ENCODE assay signal across 16 cellular contexts in genomic region chr14:77220246-77221017, GRCh38. TPM values are rescaled to one million over a fixed set of nuclear protein-coding genes. Genes with fewer than 3 reads are reported as not detected.
DNase-seq lines count a peak whose midpoint lies in the region; ATAC-seq, FAIRE-seq and TF ChIP-seq lines count a peak whose summit lies in the region.
"Had no signal": no experiment of that assay in that cellular context is flagged by ENCODE, and none has a peak within 500 bp of the region (broad histone marks: within the 10 kb centered on the region; RNA-seq: fewer than 3 reads in every experiment).

No MANE protein-coding gene starts in this region.

- H3K27ac ChIP-seq in OCI-LY7 (ENCODE audit: low read depth, low read length, poor library complexity, severe bottlenecking) (no peak overlapping the region), H1 (ENCODE audit: low read depth, low read length) (no peak overlapping the region), small intestine (ENCODE audit: low read depth in 1 of 2, low read length in 1 of 2) (no peak overlapping the region)
- H3K27ac ChIP-seq in effector memory CD4-positive, alpha-beta T cell (ENCODE audit: insufficient read depth, low read length, poor library complexity, severe bottlenecking): no peak overlapping the region

- no peak overlapping the region for H2BK120ac ChIP-seq in H1 (replicated peaks; ENCODE audit: low read depth, low read length)

- no peak overlapping the region for H3K23ac ChIP-seq in H1 (ENCODE audit: insufficient read length)

- no peak overlapping the region for H3K27ac Mint-ChIP-seq in stimulated activated naive CD8-positive, alpha-beta T cell treated with anti-CD3 and anti-CD28 coated beads, Interleukin-15, amount 100 ng/mL, for 72 hours
- H3K27ac Mint-ChIP-seq: CD4-positive, alpha-beta memory T cell had no signal

- no peaks in the 10 kb centered on the region for H3K79me1 ChIP-seq in H1 (ENCODE audit: low read depth, low read length)

- H3K9me3 ChIP-seq in OCI-LY7 (ENCODE audit: low read length) (no peaks in the 10 kb centered on the region), H1 (ENCODE audit: insufficient read depth in 2 of 2, low read depth in 1 of 2, low read length in 1 of 2) (no peaks in the 10 kb centered on the region), small intestine (ENCODE audit: control insufficient read depth, low read depth) (no peaks in the 10 kb centered on the region)
- no peaks in the 10 kb centered on the region for H3K9me3 ChIP-seq in effector memory CD4-positive, alpha-beta T cell (ENCODE audit: control insufficient read depth, low read length)
- H3K9me3 ChIP-seq: BE2C had no signal

- H4K91ac ChIP-seq in H1 (replicated peaks; ENCODE audit: insufficient read length, low read length): no peak overlapping the region

- peak overlapping the region; percentile 60; the same call in 1 of the 2 replicates for H2BK5ac ChIP-seq in H1 (ENCODE audit: low read depth, low read length)

- 72% methylated on average over 10 of the region's 24 CpGs; no CpG with 5 or more reads in 1 of the 2 experiments for WGBS in H1 (ENCODE audit: extremely low coverage in 1 of 2, insufficient coverage in 1 of 2, insufficient read length in 1 of 2, insufficient replicate concordance in 2 of 2, low coverage in 1 of 2, low lambda C conversion rate in 2 of 2, missing lambda C conversion rate in 1 of 2), 2 experiments
- whole genome bisulfite sequencing in small intestine, 3 donors: 54 to 62% (median 55%) methylated on average over 11 to 18 of the region's 24 CpGs

- no peaks in the 10 kb centered on the region for H3K4me1 Mint-ChIP-seq in stimulated activated naive CD8-positive, alpha-beta T cell treated with anti-CD3 and anti-CD28 coated beads, Interleukin-15, amount 100 ng/mL, for 72 hours

- H3K4me3 Mint-ChIP-seq in stimulated activated naive CD8-positive, alpha-beta T cell treated with anti-CD3 and anti-CD28 coated beads, Interleukin-15, amount 100 ng/mL, for 72 hours: no peak overlapping the region
- H3K4me3 Mint-ChIP-seq: CD4-positive, alpha-beta memory T cell had no signal

- peak overlapping the region; percentile 61; the same call in 1 of the 2 replicates for H2BK15ac ChIP-seq in H1 (ENCODE audit: low read length)

- no peak overlapping the region for H3K56ac ChIP-seq in H1 (replicated peaks; ENCODE audit: insufficient read length, low read depth, low read length)

- POLR2A ChIA-PET in OCI-LY7 (lab: Charles Lee) (no interaction called here), H1 (lab: Charles Lee; ENCODE audit: partially characterized antibody) (interaction anchor here (1.0 kb wide), 1 partner anchor 9 kb away, joined by 5 read pairs; no protein-coding TSS in a partner anchor)

- BruUV-seq in OCI-LY7 (replicated peaks; lab: Mats Ljungman, UMichigan): no TSS peak

- no peak for TF ChIP-seq POLR2A in H1 (IDR thresholded peaks at IDR 0.05; ENCODE audit: control extremely low read depth in 1 of 2, low read depth in 2 of 2, low read length in 2 of 2)

- H2AK5ac ChIP-seq in H1 (ENCODE audit: low read depth, low read length): no peak overlapping the region

- H3K23me2 ChIP-seq in H1 (ENCODE audit: low read depth, low read length): 0 out of 2 replicates have a peak, but pooled peaks cover 2% of the 10 kb centered on the region

- no peak for TF ChIP-seq RAD21 in H1 (IDR thresholded peaks at IDR 0.05 in 1 of 2, conservative IDR thresholded peaks at IDR 0.05 in 1 of 2; ENCODE audit: low read depth in 2 of 2, low read length in 2 of 2)

- ATAC-seq in stimulated activated naive CD8-positive, alpha-beta T cell treated with anti-CD3 and anti-CD28 coated beads, Interleukin-15, amount 100 ng/mL, for 72 hours: peak; percentile 31
- ATAC-seq in stimulated activated naive CD8-positive, alpha-beta T cell treated with anti-CD3 and anti-CD28 coated beads, Interleukin-15, Interleukin-2, amounts not matched to agents 100 U/mL and 50 U/mL, for 24 hours: no peak

- CTCF ChIA-PET in OCI-LY7 (lab: Charles Lee; ENCODE audit: unreplicated experiment): interaction anchor here (0.6 kb wide), 1 partner anchor 15 kb away, joined by 5 read pairs; no protein-coding TSS in a partner anchor
- CTCF ChIA-PET in H1 (lab: Charles Lee; ENCODE audit: partially characterized antibody): interaction anchor here (1.0 to 19.8 kb wide), 7 partner anchors 9 to 104 kb away, joined by 3 to 233 read pairs (median 5); no protein-coding TSS in a partner anchor

- no peak overlapping the region; a peak in 1 of 7 replicates for H3K9ac ChIP-seq in H1 (replicated peaks in 1 of 4; ENCODE audit: extremely low read depth in 1 of 4, low read depth in 3 of 4, low read length in 3 of 4)

- TF ChIP-seq EP300 in H1 (IDR thresholded peaks at IDR 0.05; ENCODE audit: borderline replicate concordance in 1 of 2, low read depth in 2 of 2, low read length in 2 of 2): no peak

- H3K4me3 ChIP-seq in OCI-LY7 (ENCODE audit: low read depth, low read length, poor library complexity, severe bottlenecking) (no peak overlapping the region), H1 (ENCODE audit: extremely low read depth in 1 of 4, insufficient read depth in 2 of 4, low read depth in 3 of 4, low read length in 4 of 4) (no peak overlapping the region), small intestine (ENCODE audit: low read depth in 1 of 2, low read length in 2 of 2) (no peak overlapping the region)
- H3K4me3 ChIP-seq in effector memory CD4-positive, alpha-beta T cell (ENCODE audit: insufficient read depth, low read depth, low read length, poor library complexity, severe bottlenecking): no peak overlapping the region

- H2BK20ac ChIP-seq in H1 (ENCODE audit: low read length): peak overlapping the region; percentile 86; the same call in 1 of the 2 replicates

- H3K27me3 ChIP-seq in H1 (replicated peaks in 1 of 4; ENCODE audit: control insufficient read depth in 3 of 4, extremely low read depth in 1 of 4, insufficient read depth in 3 of 4, low read length in 3 of 4): no peaks in the 10 kb centered on the region
- H3K27me3 ChIP-seq in effector memory CD4-positive, alpha-beta T cell (replicated peaks; ENCODE audit: control insufficient read depth, insufficient read depth, low read length, poor library complexity, severe bottlenecking): no peaks in the 10 kb centered on the region
- H3K27me3 ChIP-seq in small intestine (ENCODE audit: control insufficient read depth in 2 of 2, insufficient read depth in 2 of 2, low read length in 2 of 2): no peaks in the 10 kb centered on the region
- H3K27me3 ChIP-seq: BE2C had no signal

- H3K4me2 ChIP-seq in OCI-LY7 (ENCODE audit: low read length): no peak overlapping the region
- no peak overlapping the region for H3K4me2 ChIP-seq in H1 (ENCODE audit: insufficient read depth in 1 of 2, low read depth in 2 of 2, low read length in 2 of 2)

- H2AFZ ChIP-seq in OCI-LY7 (ENCODE audit: low read length) (no peak overlapping the region), H1 (ENCODE audit: low read length) (no peak overlapping the region)

- no peak for DNase-seq in stimulated activated naive CD8-positive, alpha-beta T cell treated with anti-CD3 and anti-CD28 coated beads, Interleukin-15, amount 100 ng/mL, for 72 hours
- no peak for DNase-seq in stimulated activated naive CD8-positive, alpha-beta T cell treated with anti-CD3 and anti-CD28 coated beads, Interleukin-15, Interleukin-2, amounts not matched to agents 100 U/mL and 50 U/mL, for 24 hours
- DNase-seq in OCI-LY7 (ENCODE audit: low spot score): peak; percentile 7
- no peak for DNase-seq in H1 (ENCODE audit: low read depth in 1 of 2, low spot score in 2 of 2)
- no peak for DNase-seq in foreskin melanocyte
- DNase-seq in effector memory CD4-positive, alpha-beta T cell: no peak
- no peak for DNase-seq in small intestine
- DNase-seq: BE2C; CD4-positive, alpha-beta memory T cell; NCI-H1436; NCI-H2081 treated with DMSO at 0.1 percent for 48 hours; NCI-H2227 treated with DMSO at 0.1 percent for 48 hours; NCI-H524 treated with DMSO at 0.1 percent for 48 hours had no signal

- H2BK12ac ChIP-seq in H1 (ENCODE audit: low read depth, low read length): peak overlapping the region; percentile 84; the same call in 1 of the 2 replicates

- H3K36me3 ChIP-seq in OCI-LY7 (ENCODE audit: insufficient read depth, low read length): no peaks in the 10 kb centered on the region
- H3K36me3 ChIP-seq in H1 (ENCODE audit: control insufficient read depth in 2 of 4, insufficient read depth in 4 of 4, low read length in 3 of 4): no peaks in the 10 kb centered on the region
- no peaks in the 10 kb centered on the region for H3K36me3 ChIP-seq in effector memory CD4-positive, alpha-beta T cell (ENCODE audit: control insufficient read depth, insufficient read depth, low read length)
- H3K36me3 ChIP-seq in small intestine (ENCODE audit: control insufficient read depth in 2 of 2, insufficient read depth in 2 of 2, low read length in 2 of 2): no peaks in the 10 kb centered on the region
- H3K36me3 ChIP-seq: BE2C had no signal

- H3K14ac ChIP-seq in H1 (ENCODE audit: insufficient read length): no peak overlapping the region

- H4K20me1 ChIP-seq in OCI-LY7 (ENCODE audit: insufficient read depth, low read length): no peaks in the 10 kb centered on the region
- no peaks in the 10 kb centered on the region for H4K20me1 ChIP-seq in H1 (replicated peaks in 1 of 2; ENCODE audit: control insufficient read depth in 1 of 2, insufficient read depth in 2 of 2, low read length in 2 of 2)

- intact Hi-C loops in OCI-LY7 (cut with micrococcal nuclease; ENCODE audit: unreplicated experiment): no loop called here

- no peak overlapping the region for H4K8ac ChIP-seq in H1 (ENCODE audit: extremely low read depth, insufficient read depth, low read length)

- peaks cover 22% of the 10 kb centered on the region for H3K27me3 Mint-ChIP-seq in stimulated activated naive CD8-positive, alpha-beta T cell treated with anti-CD3 and anti-CD28 coated beads, Interleukin-15, amount 100 ng/mL, for 72 hours

- TF ChIP-seq CTCF in OCI-LY7 (conservative IDR thresholded peaks at IDR 0.05; ENCODE audit: low read length) (no peak), H1 (IDR thresholded peaks at IDR 0.05; ENCODE audit: control extremely low read depth in 1 of 3, insufficient read depth in 1 of 3, low read depth in 1 of 3, low read length in 3 of 3) (no peak)

- H3K4me1 ChIP-seq in OCI-LY7 (ENCODE audit: insufficient read depth, low read length, poor library complexity, severe bottlenecking) (no peaks in the 10 kb centered on the region), H1 (replicated peaks in 1 of 4; ENCODE audit: control insufficient read depth in 3 of 4, insufficient read depth in 4 of 4, low read length in 3 of 4) (peaks cover 18 to 42% (median 30%) of the 10 kb centered on the region in 4 experiments), small intestine (ENCODE audit: control insufficient read depth in 2 of 2, insufficient read depth in 1 of 2, low read depth in 1 of 2, low read length in 1 of 2) (no peaks in the 10 kb centered on the region)
- no peaks in the 10 kb centered on the region for H3K4me1 ChIP-seq in effector memory CD4-positive, alpha-beta T cell (ENCODE audit: control insufficient read depth, insufficient read depth, low read length, poor library complexity, severe bottlenecking)
- H3K4me1 ChIP-seq: BE2C had no signal

- peak overlapping the region; percentile 86; the same call in 1 of the 2 replicates for H3K18ac ChIP-seq in H1 (ENCODE audit: extremely low read depth, low read length)

- no peak overlapping the region for H4K5ac ChIP-seq in H1 (ENCODE audit: insufficient read length, low read depth, low read length)

- H3K79me2 ChIP-seq in OCI-LY7 (ENCODE audit: insufficient read depth, low read depth, low read length) (no peaks in the 10 kb centered on the region), H1 (ENCODE audit: control insufficient read depth in 1 of 2, insufficient read depth in 2 of 2, low read length in 2 of 2) (no peaks in the 10 kb centered on the region)

- H3K4ac ChIP-seq in H1 (replicated peaks; ENCODE audit: insufficient read length, low read depth, low read length): no peak overlapping the region

- H3K9me3 Mint-ChIP-seq in stimulated activated naive CD8-positive, alpha-beta T cell treated with anti-CD3 and anti-CD28 coated beads, Interleukin-15, amount 100 ng/mL, for 72 hours: no peaks in the 10 kb centered on the region

- H3K9me2 ChIP-seq in OCI-LY7 (ENCODE audit: insufficient read depth, low read length): no peaks in the 10 kb centered on the region

- no peak for FAIRE-seq in H1 (lab: Jason Lieb, UNC)
- no peak for FAIRE-seq in small intestine (lab: Jason Lieb, UNC)

RNA-seq across cellular contexts. Expression of gene TMEM63C, which starts 38.8 kb away (rescaled TPM):
- total RNA-seq in OCI-LY7 (2014; rRNA removed; shearing (Covaris generic)): 0.41 and 0.79 TPM in 2 replicates
- total RNA-seq in OCI-LY7 (2022): 4.7 and 6.6 TPM in 2 replicates
- 7.0 and 7.6 TPM in 2 replicates for total RNA-seq in H1 (2021; fragmentation: NEBNext Ultra II Directional; extraction: Animal tissue kit (Norgen Biotek cat#: 25700))
- polyA plus RNA-seq in H1 (2011; rRNA removed) (3.0 and 3.7 TPM in 2 replicates), small intestine (1 to 10 TPM in 1 of 3 donors, under 1 TPM in 1, not detected in 1; 0.27 to 2.0 TPM)
- polyA plus RNA-seq in H1 (2011; cell fraction: cytosol; rRNA removed): 3.6 TPM
- polyA plus RNA-seq in H1 (2011; cell fraction: nucleus; rRNA removed): 7.8 TPM
- 4.5 to 6.5 TPM (median 5.4 TPM) in 4 replicates for polyA plus RNA-seq in H1 (2012, experiment 1 of 2)
- 2.4 TPM for polyA plus RNA-seq in H1 (2012, experiment 2 of 2)
- polyA plus RNA-seq in H1 (2013, experiment 1 of 2): 7.3 TPM
- polyA plus RNA-seq in H1 (2013, experiment 2 of 2): 6.9 TPM
- 6.0 and 7.1 TPM in 2 replicates for polyA minus RNA-seq in H1 (2011; rRNA and poly(A)+ RNA removed)
- polyA minus RNA-seq in H1 (2011; cell fraction: cytosol; rRNA and poly(A)+ RNA removed): 4.5 TPM
- polyA minus RNA-seq in H1 (2011; cell fraction: nucleus; rRNA and poly(A)+ RNA removed): 7.2 TPM
- polyA plus RNA-seq: AG04450; CD4-positive, alpha-beta memory T cell had no signal

RNA-seq across cellular contexts. Expression of gene NGB, which starts 50.6 kb away (rescaled TPM):
- total RNA-seq in OCI-LY7 (2014; rRNA removed; shearing (Covaris generic)): not detected in 2 replicates
- total RNA-seq in OCI-LY7 (2022): not detected in 2 replicates
- total RNA-seq in H1 (2021; fragmentation: NEBNext Ultra II Directional; extraction: Animal tissue kit (Norgen Biotek cat#: 25700)): 0.30 and 0.55 TPM in 2 replicates
- polyA plus RNA-seq in H1 (2011; rRNA removed): 0.60 and 0.78 TPM in 2 replicates
- polyA plus RNA-seq in H1 (2011; cell fraction: cytosol; rRNA removed): 0.41 TPM
- 0.78 TPM for polyA plus RNA-seq in H1 (2011; cell fraction: nucleus; rRNA removed)
- polyA plus RNA-seq in H1 (2012, experiment 1 of 2): 0.30 to 0.57 TPM (median 0.43 TPM) in 4 replicates
- polyA plus RNA-seq in H1 (2012, experiment 2 of 2): 0.50 TPM
- 0.32 TPM for polyA plus RNA-seq in H1 (2013, experiment 1 of 2)
- polyA plus RNA-seq in H1 (2013, experiment 2 of 2): 0.26 TPM
- 0.07 and 0.32 TPM in 2 replicates for polyA minus RNA-seq in H1 (2011; rRNA and poly(A)+ RNA removed)
- not detected for polyA minus RNA-seq in H1 (2011; cell fraction: cytosol; rRNA and poly(A)+ RNA removed)
- not detected for polyA minus RNA-seq in H1 (2011; cell fraction: nucleus; rRNA and poly(A)+ RNA removed)
- polyA plus RNA-seq in small intestine: under 1 TPM in 1 of 3 donors, not detected in 2; 0.81 TPM
- total RNA-seq: CD4-positive, alpha-beta memory T cell; H4; SK-MEL-5 had no signal
- polyA plus RNA-seq: AG04450; CD4-positive, alpha-beta memory T cell had no signal
